13 cellular contexts compared by ENCODE assay signal in genomic region chr16:48166617-48167016, GRCh38. TPM values are rescaled to one million over a fixed set of nuclear protein-coding genes. Genes with fewer than 3 reads are reported as not detected.
"Had no signal": no experiment of that assay in that cellular context is flagged by ENCODE, and none has a peak within 500 bp of the region (broad histone marks: within the 10 kb centered on the region; RNA-seq: fewer than 3 reads in every experiment).

No MANE protein-coding gene starts in this region.

RNA-seq across cellular contexts. Expression of gene ABCC12, which starts 10.8 kb away (rescaled TPM):
- total RNA-seq: naive thymus-derived CD8-positive, alpha-beta T cell; natural killer cell treated with Interleukin-12 subunit alpha and Interleukin-12 subunit beta and Interleukin-15 and Interleukin-18, amount 100 ng/mL, for 72 hours; osteoblast; pulmonary artery endothelial cell; right atrium auricular region; sciatic nerve; smooth muscle cell; spleen; suprapubic skin; transverse colon; upper lobe of right lung; urinary bladder; uterus had no signal
- polyA plus RNA-seq: naive thymus-derived CD8-positive, alpha-beta T cell; smooth muscle cell; spleen; urinary bladder had no signal
